ENCODE assay signal across 10 cellular contexts in genomic region chr14:54712371-54712998, GRCh38.
DNase-seq lines count a peak whose midpoint lies in the region; ATAC-seq and TF ChIP-seq lines count a peak whose summit lies in the region.
"Had no signal": no experiment of that assay in that cellular context is flagged by ENCODE, and none has a peak within 500 bp of the region (broad histone marks: within the 10 kb centered on the region; RNA-seq: fewer than 3 reads in every experiment).

No MANE protein-coding gene starts in this region.

- H3K27me3 ChIP-seq in dorsolateral prefrontal cortex (no peaks in the 10 kb centered on the region), uterus (no peaks in the 10 kb centered on the region)
- no peaks in the 10 kb centered on the region for H3K27me3 ChIP-seq in effector memory CD4-positive, alpha-beta T cell (replicated peaks; ENCODE audit: control insufficient read depth, insufficient read depth, low read length, poor library complexity, severe bottlenecking)

- H3K27ac ChIP-seq in dorsolateral prefrontal cortex (peak overlapping the region in 52 of 59 donors; percentile 6 to 86 (median 66)), uterus (peak overlapping the region; percentile 83 to 89)
- no peak overlapping the region for H3K27ac ChIP-seq in effector memory CD4-positive, alpha-beta T cell (ENCODE audit: insufficient read depth, low read length, poor library complexity, severe bottlenecking)

- no peak for ATAC-seq in activated naive CD8-positive, alpha-beta T cell treated with anti-CD3 and anti-CD28 coated beads, Interleukin-2, amount 50 U/mL, for 24 hours

- TF ChIP-seq POLR2A in uterus (IDR thresholded peaks at IDR 0.05), result no peak

- peaks cover 0 to 26% of the 10 kb centered on the region in 2 donors for H3K4me1 ChIP-seq in uterus
- peaks cover 6% of the 10 kb centered on the region for H3K4me1 ChIP-seq in effector memory CD4-positive, alpha-beta T cell (ENCODE audit: control insufficient read depth, insufficient read depth, low read length, poor library complexity, severe bottlenecking)

- no peak for TF ChIP-seq CTCF in dorsolateral prefrontal cortex (IDR thresholded peaks at IDR 0.05 in 54 of 56, conservative IDR thresholded peaks at IDR 0.05 in 2 of 56; ENCODE audit: low read depth in 1 of 56, partially characterized antibody in 56 of 56)
- TF ChIP-seq CTCF in uterus (IDR thresholded peaks at IDR 0.05), result no peak

- no peak overlapping the region for H3K4me3 Mint-ChIP-seq in activated naive CD8-positive, alpha-beta T cell
- no peak overlapping the region for H3K4me3 Mint-ChIP-seq in activated naive CD8-positive, alpha-beta T cell treated with anti-CD3 and anti-CD28 coated beads, Interleukin-2, amount 50 U/mL, for 24 hours

- H3K27me3 Mint-ChIP-seq in activated naive CD8-positive, alpha-beta T cell, result no peaks in the 10 kb centered on the region
- H3K27me3 Mint-ChIP-seq in activated naive CD8-positive, alpha-beta T cell treated with anti-CD3 and anti-CD28 coated beads, Interleukin-2, amount 50 U/mL, for 24 hours, result peaks cover 5% of the 10 kb centered on the region

- H3K27ac Mint-ChIP-seq in activated naive CD8-positive, alpha-beta T cell, result peak overlapping the region; percentile 23
- H3K27ac Mint-ChIP-seq in activated naive CD8-positive, alpha-beta T cell treated with anti-CD3 and anti-CD28 coated beads, Interleukin-2, amount 50 U/mL, for 24 hours, result no peak overlapping the region

- H3K9me3 ChIP-seq in uterus, result no peaks in the 10 kb centered on the region
- no peaks in the 10 kb centered on the region for H3K9me3 ChIP-seq in effector memory CD4-positive, alpha-beta T cell (ENCODE audit: control insufficient read depth, low read length)

- H3K9me3 Mint-ChIP-seq in activated naive CD8-positive, alpha-beta T cell (ENCODE audit: low read depth), result no peaks in the 10 kb centered on the region
- peaks cover 6% of the 10 kb centered on the region for H3K9me3 Mint-ChIP-seq in activated naive CD8-positive, alpha-beta T cell treated with anti-CD3 and anti-CD28 coated beads, Interleukin-2, amount 50 U/mL, for 24 hours

- intact Hi-C loops in dorsolateral prefrontal cortex (cut with DNase I), result no loop called here
- intact Hi-C loops in uterus (cut with DNase I; ENCODE audit: low total_unique reads), result no loop called here

- H3K4me3 ChIP-seq in dorsolateral prefrontal cortex (peak overlapping the region in 1 of 59 donors; percentile 5), uterus (no peak overlapping the region)
- H3K4me3 ChIP-seq in effector memory CD4-positive, alpha-beta T cell (ENCODE audit: insufficient read depth, low read depth, low read length, poor library complexity, severe bottlenecking), result no peak overlapping the region

- no peaks in the 10 kb centered on the region for H3K36me3 ChIP-seq in uterus
- H3K36me3 ChIP-seq in effector memory CD4-positive, alpha-beta T cell (ENCODE audit: control insufficient read depth, insufficient read depth, low read length), result no peaks in the 10 kb centered on the region

- no peak for DNase-seq in activated naive CD8-positive, alpha-beta T cell treated with anti-CD3 and anti-CD28 coated beads, Interleukin-2, amount 50 U/mL, for 24 hours
- DNase-seq in dorsolateral prefrontal cortex, result no peak
- DNase-seq in myocyte (ENCODE audit: low read depth), result peak; percentile 83
- DNase-seq in uterus, result no peak
- DNase-seq in NCI-H345 (lab: John Stamatoyannopoulos, UW), result no peak
- no peak for DNase-seq in effector memory CD4-positive, alpha-beta T cell
- no peak for DNase-seq in SIG-M5 treated with dmso at 0.1 percent for 504 hours (lab: John Stamatoyannopoulos, UW; ENCODE audit: unreplicated experiment)
- DNase-seq: activated gamma-delta T cell treated with Interleukin-2 at 50 U/mL for 16 hours, nucleus accumbens had no signal

- peaks cover 21% of the 10 kb centered on the region for H3K4me1 Mint-ChIP-seq in activated naive CD8-positive, alpha-beta T cell (ENCODE audit: low read depth)
- H3K4me1 Mint-ChIP-seq in activated naive CD8-positive, alpha-beta T cell treated with anti-CD3 and anti-CD28 coated beads, Interleukin-2, amount 50 U/mL, for 24 hours, result peaks cover 22% of the 10 kb centered on the region

- no peaks in the 10 kb centered on the region for H3K36me3 Mint-ChIP-seq in activated naive CD8-positive, alpha-beta T cell
- H3K36me3 Mint-ChIP-seq in activated naive CD8-positive, alpha-beta T cell treated with anti-CD3 and anti-CD28 coated beads, Interleukin-2, amount 50 U/mL, for 24 hours (ENCODE audit: low read depth), result peaks cover 8% of the 10 kb centered on the region
